ENCODE assay signal across 8 cellular contexts in the genomic region with DNA sequence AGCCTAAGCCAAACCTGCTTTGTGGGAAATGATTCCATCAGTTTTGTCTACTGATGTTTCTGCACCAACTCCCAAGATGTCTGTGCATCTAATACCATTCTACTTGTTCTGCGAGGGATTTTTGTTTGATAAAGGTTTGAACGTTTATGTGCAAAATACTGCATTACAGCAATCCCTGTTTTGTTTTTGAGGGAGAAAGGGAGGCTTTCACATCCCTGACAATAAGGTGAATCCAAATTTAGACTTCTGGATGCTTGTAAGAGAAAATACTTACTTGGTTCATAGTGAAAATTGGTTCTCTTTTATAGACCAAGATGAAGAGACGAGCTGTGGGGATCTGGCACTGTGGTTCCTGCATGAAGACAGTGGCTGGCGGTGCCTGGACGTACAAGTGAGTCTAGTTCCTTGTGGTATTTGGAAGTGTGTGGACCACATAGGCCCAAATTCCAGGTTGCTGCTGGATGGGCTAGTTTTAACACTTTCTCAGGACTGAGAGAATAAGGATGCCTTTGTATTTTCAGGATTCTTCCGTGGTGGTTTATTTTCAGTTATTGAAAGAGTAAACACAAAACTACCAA. TPM values are rescaled to one million over a fixed set of nuclear protein-coding genes. Genes with fewer than 3 reads are reported as not detected.
DNase-seq lines count a peak whose midpoint lies in the region; ATAC-seq, FAIRE-seq and TF ChIP-seq lines count a peak whose summit lies in the region.

No MANE protein-coding gene starts in this region.

- no peak for FAIRE-seq in endothelial cell of umbilical vein (lab: Jason Lieb, UNC)
- no peak for FAIRE-seq in pancreas (lab: Jason Lieb, UNC)

- H3F3A ChIP-seq in DOHH2 (ENCODE audit: control insufficient read depth, insufficient read depth): peaks cover 61% of the 10 kb centered on the region
- no peaks in the 10 kb centered on the region for H3F3A ChIP-seq in PC-3 (ENCODE audit: low read length, unreplicated experiment)

- H2AFZ ChIP-seq in PC-3 (ENCODE audit: low read length) (no peak overlapping the region), endothelial cell of umbilical vein (ENCODE audit: low read depth, low read length) (no peak overlapping the region)

- H3K27me3 ChIP-seq in DOHH2 (ENCODE audit: control insufficient read depth, low read length) (no peaks in the 10 kb centered on the region), PC-3 (ENCODE audit: low read length) (no peaks in the 10 kb centered on the region), endothelial cell of umbilical vein (ENCODE audit: control insufficient read depth in 2 of 2, insufficient read depth in 2 of 2, low read length in 2 of 2) (no peaks in the 10 kb centered on the region), pancreas (no peaks in the 10 kb centered on the region)

- H3K4me3 ChIP-seq in DOHH2 (ENCODE audit: low read length): peak overlapping the region; percentile 91
- peak overlapping the region; percentile 83 for H3K4me3 ChIP-seq in PC-3 (ENCODE audit: low read length)
- H3K4me3 ChIP-seq in endothelial cell of umbilical vein (replicated peaks in 1 of 3; ENCODE audit: insufficient read depth in 1 of 3, low read depth in 1 of 3, low read length in 3 of 3): peak overlapping the region; percentile 85 to 99 (median 99)
- peak overlapping the region; percentile 60 to 84 (median 66) for H3K4me3 ChIP-seq in pancreas

- H3K9me3 ChIP-seq in DOHH2 (ENCODE audit: control insufficient read depth, insufficient read depth, low read length) (no peaks in the 10 kb centered on the region), PC-3 (ENCODE audit: low read length) (no peaks in the 10 kb centered on the region), endothelial cell of umbilical vein (replicated peaks; ENCODE audit: control insufficient read depth, insufficient read depth, low read length) (no peaks in the 10 kb centered on the region), pancreas (no peaks in the 10 kb centered on the region)

- no peaks in the 10 kb centered on the region for H3K9me1 ChIP-seq in endothelial cell of umbilical vein (replicated peaks; ENCODE audit: control insufficient read depth, extremely low read depth, insufficient read depth, low read length)

- H3K36me3 ChIP-seq in DOHH2 (ENCODE audit: control insufficient read depth, low read length) (peaks cover 72% of the 10 kb centered on the region), PC-3 (ENCODE audit: low read depth, low read length) (peaks cover 56% of the 10 kb centered on the region), endothelial cell of umbilical vein (ENCODE audit: control insufficient read depth in 2 of 2, extremely low read depth in 1 of 2, insufficient read depth in 2 of 2, low read length in 2 of 2) (peaks cover 29 to 33% of the 10 kb centered on the region in 2 experiments), pancreas (peaks cover 0 to 37% (median 30%) of the 10 kb centered on the region in 3 donors)

- CTCF ChIA-PET in PC-3 (lab: Charles Lee) (no interaction called here), endothelial cell of umbilical vein (lab: Charles Lee) (no interaction called here)

- dilution Hi-C loops in endothelial cell of umbilical vein (cut with MboI; ENCODE audit: extremely low pct_ligation_motif_present, low sequenced_read_pairs): no loop called here

- H4K20me1 ChIP-seq in DOHH2 (ENCODE audit: control insufficient read depth, insufficient read depth, low read depth, low read length) (peaks cover 40% of the 10 kb centered on the region; the same call in 1 of the 2 replicates), PC-3 (ENCODE audit: low read length) (peaks cover 55% of the 10 kb centered on the region), endothelial cell of umbilical vein (replicated peaks; ENCODE audit: control insufficient read depth, extremely low read depth, insufficient read depth, low read length) (no peaks in the 10 kb centered on the region)

- ATAC-seq in PC-3 (no peak), pancreas (no peak), HG03432 (IDR thresholded peaks at IDR 0.05; ENCODE audit: unreplicated experiment) (no peak), HG03097 (IDR thresholded peaks at IDR 0.05; ENCODE audit: low FRiP score, unreplicated experiment) (no peak)

- peak overlapping the region; percentile 89 for H3K4me2 ChIP-seq in DOHH2 (ENCODE audit: low read length)
- H3K4me2 ChIP-seq in PC-3 (ENCODE audit: low read length): peak overlapping the region; percentile 97
- peak overlapping the region; percentile 94 for H3K4me2 ChIP-seq in endothelial cell of umbilical vein (ENCODE audit: insufficient read depth, low read length)

- BruUV-seq in PC-3 (replicated peaks; lab: Mats Ljungman, UMichigan) (no TSS peak), endothelial cell of umbilical vein (replicated peaks; lab: Mats Ljungman, UMichigan) (no TSS peak)

- H3K9ac ChIP-seq in PC-3 (ENCODE audit: low read length): peak overlapping the region; percentile 99
- H3K9ac ChIP-seq in endothelial cell of umbilical vein (replicated peaks; ENCODE audit: extremely low read depth, insufficient read depth, low read length): peak overlapping the region; percentile 99

- H3K9me2 ChIP-seq in DOHH2 (replicated peaks; ENCODE audit: control insufficient read depth, low read length) (no peaks in the 10 kb centered on the region), PC-3 (replicated peaks; ENCODE audit: low read length) (no peaks in the 10 kb centered on the region)

- POLR2A ChIA-PET in PC-3 (lab: Charles Lee; ENCODE audit: unreplicated experiment) (no interaction called here), endothelial cell of umbilical vein (lab: Charles Lee) (no interaction called here)

- H3K27ac ChIP-seq in DOHH2 (ENCODE audit: low read depth, low read length): peak overlapping the region; percentile 77
- peak overlapping the region; percentile 29; the same call in 1 of the 2 replicates for H3K27ac ChIP-seq in PC-3 (ENCODE audit: low read length)
- peak overlapping the region; percentile 81 for H3K27ac ChIP-seq in endothelial cell of umbilical vein (ENCODE audit: insufficient read depth, low read depth, low read length)
- H3K27ac ChIP-seq in pancreas: peak overlapping the region in 1 of 4 donors; percentile 76

- DNase-seq in PC-3: no peak
- no peak for DNase-seq in endothelial cell of umbilical vein (ENCODE audit: low read depth, low spot score)
- no peak for DNase-seq in pancreas
- no peak for DNase-seq in EL
- no peak for DNase-seq in SW480 (ENCODE audit: low spot score)

- H3K79me2 ChIP-seq in DOHH2 (ENCODE audit: control insufficient read depth, low read length) (peaks cover 80% of the 10 kb centered on the region), PC-3 (ENCODE audit: low read length) (peaks cover 52% of the 10 kb centered on the region), endothelial cell of umbilical vein (ENCODE audit: control insufficient read depth, insufficient read depth, low read length) (peaks cover 52% of the 10 kb centered on the region)

- intact Hi-C loops in PC-3 (cut with micrococcal nuclease) (loop anchor here (5.0 to 10.0 kb wide), 3 partner anchors 185 to 385 kb away; no protein-coding TSS in a partner anchor), endothelial cell of umbilical vein (cut with micrococcal nuclease) (loop anchor here (2.0 to 10.0 kb wide), 5 partner anchors 35 to 387 kb away; no protein-coding TSS in a partner anchor), pancreas (cut with DNase I) (no loop called here)

- H3K4me1 ChIP-seq in DOHH2 (ENCODE audit: control insufficient read depth, low read length) (peaks cover 67% of the 10 kb centered on the region), PC-3 (ENCODE audit: insufficient read depth, low read length) (peaks cover 36% of the 10 kb centered on the region), endothelial cell of umbilical vein (ENCODE audit: control insufficient read depth, extremely low read depth, insufficient read depth, low read length) (peaks cover 40% of the 10 kb centered on the region), pancreas (peaks cover 9 to 33% (median 12%) of the 10 kb centered on the region in 3 donors)

- 8 to 13% methylated on average over 6 of the region's 6 CpGs for WGBS in pancreas, 2 donors

- no peak for TF ChIP-seq POLR2A in endothelial cell of umbilical vein (IDR thresholded peaks at IDR 0.05; ENCODE audit: low read depth, low read length)

- TF ChIP-seq CTCF in DOHH2 (IDR thresholded peaks at IDR 0.05; ENCODE audit: low read depth, low read length, poor library complexity, severe bottlenecking) (no peak), PC-3 (conservative IDR thresholded peaks at IDR 0.05; ENCODE audit: low read depth, low read length) (no peak), endothelial cell of umbilical vein (IDR thresholded peaks at IDR 0.05; ENCODE audit: extremely low read depth in 1 of 2, insufficient read depth in 1 of 2, low read depth in 1 of 2, low read length in 2 of 2) (no peak), pancreas (IDR thresholded peaks at IDR 0.05) (no peak)

TF ChIP-seq in endothelial cell of umbilical vein, 7 proteins besides CTCF, POLR2A, EP300 and RAD21:
- TF ChIP-seq EZH2 (IDR thresholded peaks at IDR 0.05; ENCODE audit: borderline replicate concordance, low read depth, low read length, severe bottlenecking) (no peak), GATA2 (IDR thresholded peaks at IDR 0.05; ENCODE audit: insufficient read depth, insufficient read length, low read depth, low read length) (no peak)

RNA-seq across cellular contexts. Expression of gene RPL37A, which starts 1.1 kb away (rescaled TPM):
- total RNA-seq in PC-3 (2014; rRNA removed) (1,848 and 2,472 TPM in 2 replicates), endothelial cell of umbilical vein (2,628 and 2,952 TPM in 2 replicates), pancreas (1,000 to 10,000 TPM; 1,329 to 2,188 (median 1,510) TPM)
- polyA plus RNA-seq in endothelial cell of umbilical vein (1,143 and 1,889 TPM in 2 replicates), pancreas (1,000 to 10,000 TPM; 1,646 to 2,596 TPM)
- polyA plus RNA-seq in endothelial cell of umbilical vein (2011; cell fraction: cytosol; rRNA removed): 2,402 and 3,048 TPM in 2 replicates
- polyA plus RNA-seq in endothelial cell of umbilical vein (2011; cell fraction: nucleus; rRNA removed): 806 and 883 TPM in 2 replicates
- polyA plus RNA-seq in endothelial cell of umbilical vein (2012): 5,195 and 6,189 TPM in 2 replicates
- 605 and 868 TPM in 2 replicates for polyA minus RNA-seq in endothelial cell of umbilical vein
- 771 TPM for polyA minus RNA-seq in endothelial cell of umbilical vein (2011; cell fraction: cytosol; rRNA and poly(A)+ RNA removed)
- 140 and 162 TPM in 2 replicates for polyA minus RNA-seq in endothelial cell of umbilical vein (2011; cell fraction: nucleus; rRNA and poly(A)+ RNA removed)

Comparison
In these comparisons a context has a peak if more than half of its experiments do, and no peak if none do; other contexts are left out.
1. intact Hi-C loops: an anchor here in PC-3 (5.0 to 10.0 kb wide) and endothelial cell of umbilical vein (2.0 to 10.0 kb wide); none called in pancreas.